In the genomic region with DNA sequence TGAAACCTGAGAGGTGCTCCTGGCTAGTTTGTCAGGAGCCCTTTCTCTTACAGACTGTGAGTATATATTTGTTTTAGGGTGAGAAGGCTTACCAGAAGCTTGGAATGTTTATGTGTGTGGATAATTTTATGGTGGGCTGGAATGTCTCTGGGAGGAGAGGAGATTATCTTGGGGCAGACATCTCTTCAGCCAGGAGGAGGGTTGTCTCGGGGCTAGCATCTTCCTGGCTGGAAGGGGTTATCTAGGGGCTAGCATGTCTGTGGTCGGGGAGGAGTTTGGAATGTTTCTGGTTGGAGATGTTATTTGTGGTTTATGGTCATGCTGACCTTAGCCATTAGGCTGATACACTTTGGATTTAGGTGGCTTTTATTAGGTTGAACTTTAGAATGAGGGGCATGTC, we compare ENCODE assay signal across 18 cellular contexts.
"Had no signal": no experiment of that assay in that cellular context is flagged by ENCODE, and none has a peak within 500 bp of the region (broad histone marks: within the 10 kb centered on the region; RNA-seq: fewer than 3 reads in every experiment).

No MANE protein-coding gene starts in this region.

- H3K27ac ChIP-seq: heart left ventricle, ovary, right atrium auricular region, tibial artery, upper lobe of right lung had no signal

- H3K27me3 ChIP-seq: heart left ventricle, ovary, right atrium auricular region, tibial artery, upper lobe of right lung had no signal

- FAIRE-seq: colon, frontal cortex had no signal

- H3K36me3 ChIP-seq: heart left ventricle, ovary, right atrium auricular region, tibial artery, upper lobe of right lung had no signal

- H3K9me3 ChIP-seq: ovary, tibial artery, upper lobe of right lung had no signal

- H3K4me3 ChIP-seq: heart left ventricle, ovary, right atrium auricular region, tibial artery, upper lobe of right lung had no signal

- ATAC-seq: heart left ventricle; left lobe of liver; natural killer cell; stimulated activated effector memory CD8-positive, alpha-beta T cell treated with anti-CD3 and anti-CD28 coated beads, Interleukin-12 subunit alpha, Interleukin-12 subunit beta, amount 100 ng/mL, for 72 hours; upper lobe of right lung had no signal

- H3K4me1 ChIP-seq: heart left ventricle, right atrium auricular region, tibial artery, upper lobe of right lung had no signal

- DNase-seq: cerebellar nuclear complex; dermis blood vessel endothelial cell; effector CD4-positive, alpha-beta T cell; heart left ventricle; hippocampal formation; kidney glomerular epithelial cell; mammary epithelial cell; natural killer cell; ovary; stimulated activated CD4-positive, alpha-beta T cell treated with anti-CD3 and anti-CD28 coated beads, Interleukin-4, amount 100 ng/mL, for 1 hour; stimulated activated CD8-positive, alpha-beta memory T cell treated with anti-CD3 and anti-CD28 coated beads, Interleukin-4, amount 100 ng/mL, for 48 hours; tibial artery; upper lobe of right lung had no signal
